In genomic region chr3:101848326-101848725, GRCh38 we compare ENCODE assay signal across 8 cellular contexts. TPM values are rescaled to one million over a fixed set of nuclear protein-coding genes. Genes with fewer than 3 reads are reported as not detected.
DNase-seq lines count a peak whose midpoint lies in the region; ATAC-seq and TF ChIP-seq lines count a peak whose summit lies in the region.

No MANE protein-coding gene starts in this region.

- H3K27me3 ChIP-seq in SJCRH30 = no peaks in the 10 kb centered on the region
- H3K27me3 ChIP-seq in fibroblast of lung (ENCODE audit: control insufficient read depth, insufficient read depth, low read length) = no peaks in the 10 kb centered on the region

- H4K20me1 ChIP-seq in fibroblast of lung (ENCODE audit: control insufficient read depth, extremely low read depth, insufficient read depth, low read length) = peaks cover 5% of the 10 kb centered on the region

- TF ChIP-seq CTCF in GM12865 (IDR thresholded peaks at IDR 0.05; ENCODE audit: insufficient read depth, low read depth, low read length, missing control alignments) = no peak
- TF ChIP-seq CTCF in fibroblast of lung (conservative IDR thresholded peaks at IDR 0.05 in 1 of 2, IDR thresholded peaks at IDR 0.05 in 1 of 2; ENCODE audit: low read depth in 1 of 2, low read length in 2 of 2) = no peak

- H3K4me3 ChIP-seq in GM12865 (ENCODE audit: low read depth, low read length) = peak overlapping the region; percentile 91
- peak overlapping the region; percentile 78 for H3K4me3 ChIP-seq in SJCRH30
- peak overlapping the region in 3 of 4 experiments; percentile 44 to 60 (median 50) for H3K4me3 ChIP-seq in fibroblast of lung (replicated peaks in 1 of 4; ENCODE audit: control extremely low read depth in 1 of 4, insufficient read depth in 1 of 4, low read depth in 3 of 4, low read length in 4 of 4)

- ATAC-seq in GM21717 (IDR thresholded peaks at IDR 0.05; ENCODE audit: unreplicated experiment) (no peak), GM19395 (IDR thresholded peaks at IDR 0.05; ENCODE audit: unreplicated experiment) (no peak), HG02759 (IDR thresholded peaks at IDR 0.05; ENCODE audit: unreplicated experiment) (no peak)

- H2AFZ ChIP-seq in fibroblast of lung (ENCODE audit: low read length) = peak overlapping the region; percentile 12

- H3K9me3 ChIP-seq in SJCRH30 (replicated peaks) (no peaks in the 10 kb centered on the region), fibroblast of lung (ENCODE audit: control insufficient read depth, insufficient read depth, low read depth, low read length) (no peaks in the 10 kb centered on the region)

- H3K4me2 ChIP-seq in fibroblast of lung (ENCODE audit: extremely low read depth, insufficient read depth, low read length) = peak overlapping the region; percentile 93

- DNase-seq in GM12865 (ENCODE audit: low read depth) (no peak), SJCRH30 (no peak), fibroblast of lung (ENCODE audit: low read depth in 2 of 2) (no peak), renal cortical epithelial cell (ENCODE audit: low read depth) (peak; percentile 41), C1 segment of cervical spinal cord (lab: John Stamatoyannopoulos, UW) (no peak)

- H3K27ac ChIP-seq in SJCRH30 = peak overlapping the region; percentile 72; the same call in 1 of the 2 replicates
- peak overlapping the region; percentile 93 for H3K27ac ChIP-seq in fibroblast of lung (ENCODE audit: insufficient read depth, low read length)

- H3K9ac ChIP-seq in fibroblast of lung (ENCODE audit: insufficient read depth, low read length) = no peak overlapping the region

- no peaks in the 10 kb centered on the region for H3K4me1 ChIP-seq in SJCRH30
- H3K4me1 ChIP-seq in fibroblast of lung (ENCODE audit: control insufficient read depth, extremely low read depth, insufficient read depth, low read length) = peaks cover 9% of the 10 kb centered on the region

- peaks cover 39% of the 10 kb centered on the region for H3K79me2 ChIP-seq in fibroblast of lung (ENCODE audit: control insufficient read depth, insufficient read depth, low read length)

- H3K36me3 ChIP-seq in SJCRH30 (peaks cover 22% of the 10 kb centered on the region), fibroblast of lung (ENCODE audit: control insufficient read depth, insufficient read depth, low read length) (peaks cover 6% of the 10 kb centered on the region)

RNA-seq across cellular contexts. Expression of gene NFKBIZ, which starts 1.0 kb away (rescaled TPM):
- total RNA-seq in SJCRH30 (2014; rRNA removed; shearing (Covaris generic)) = 5.6 and 5.7 TPM in 2 replicates
- total RNA-seq in fibroblast of lung (15.4 and 38.8 TPM in 2 replicates), renal cortical epithelial cell (135 and 224 TPM in 2 replicates)
- 14.7 and 21.3 TPM in 2 replicates for polyA plus RNA-seq in fibroblast of lung
- polyA plus RNA-seq in fibroblast of lung (2012) = 6.1 and 9.5 TPM in 2 replicates
- 8.8 and 25.1 TPM in 2 replicates for polyA minus RNA-seq in fibroblast of lung (ENCODE audit: low replicate concordance)
